In the genomic region with DNA sequence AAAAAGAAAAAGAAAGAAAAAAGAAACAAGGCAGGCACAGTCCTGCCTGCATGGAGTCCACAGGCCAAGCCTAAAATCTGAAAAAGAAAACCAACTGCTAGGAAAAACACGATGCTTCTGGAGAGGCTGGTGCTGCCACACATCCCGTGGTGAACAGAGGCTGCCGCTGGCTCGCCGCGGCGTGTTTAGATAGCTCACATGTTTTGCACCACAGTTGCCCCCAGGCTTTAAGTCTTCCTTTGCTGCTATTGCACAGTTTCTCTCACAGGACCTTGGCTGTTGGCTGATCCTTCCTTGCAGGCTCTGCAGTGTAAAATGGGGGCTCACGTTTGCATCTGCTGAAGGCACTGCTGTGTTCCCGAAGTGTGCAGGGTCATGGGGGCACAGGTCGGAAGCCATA, we compare ENCODE assay signal across 32 cellular contexts. TPM values are rescaled to one million over a fixed set of nuclear protein-coding genes. Genes with fewer than 3 reads are reported as not detected.
DNase-seq lines count a peak whose midpoint lies in the region; ATAC-seq and TF ChIP-seq lines count a peak whose summit lies in the region.
"Had no signal": no experiment of that assay in that cellular context is flagged by ENCODE, and none has a peak within 500 bp of the region (broad histone marks: within the 10 kb centered on the region; RNA-seq: fewer than 3 reads in every experiment).

No MANE protein-coding gene starts in this region.

- H3K4me1 ChIP-seq in mammary epithelial cell (ENCODE audit: insufficient read depth, low read length) (no peaks in the 10 kb centered on the region), left lung (peaks cover 0 to 12% of the 10 kb centered on the region in 2 donors), BE2C (no peaks in the 10 kb centered on the region)
- H3K4me1 ChIP-seq: adrenal gland, breast epithelium, gastrocnemius medialis, left ventricle myocardium inferior had no signal

- 63% methylated on average over 10 of the region's 10 CpGs for WGBS in mammary epithelial cell (ENCODE audit: low coverage, missing lambda C conversion rate)

- no peak overlapping the region for H3K9ac ChIP-seq in mammary epithelial cell (ENCODE audit: insufficient read depth, low read length)

- no peak overlapping the region for H2AFZ ChIP-seq in mammary epithelial cell (ENCODE audit: low read depth, low read length)

- H3K27me3 ChIP-seq in mammary epithelial cell (ENCODE audit: insufficient read depth, low read length) (no peaks in the 10 kb centered on the region), left lung (no peaks in the 10 kb centered on the region), BE2C (no peaks in the 10 kb centered on the region)
- H3K27me3 ChIP-seq: adrenal gland, ovary had no signal

- POLR2A ChIA-PET in MCF 10A (lab: Yijun Ruan, JAX) = interaction anchor here (0.8 to 1.2 kb wide), 2 partner anchors 10 to 16 kb away, joined by 3 read pairs; no protein-coding TSS in a partner anchor

- H3K27ac ChIP-seq in mammary epithelial cell (ENCODE audit: insufficient read depth, low read depth, low read length) (no peak overlapping the region), coronary artery (no peak overlapping the region), left lung (no peak overlapping the region)
- H3K27ac ChIP-seq: adrenal gland, breast epithelium, gastrocnemius medialis, left ventricle myocardium inferior, ovary, VCaP had no signal

- in situ Hi-C loops in mammary epithelial cell (cut with MboI; ENCODE audit: low sequenced_read_pairs in 2 of 2) = no loop called here

- CTCF ChIA-PET in mammary epithelial cell (lab: Charles Lee; ENCODE audit: low non-redundant PET) (interaction anchor here (0.5 to 0.6 kb wide), 2 partner anchors 102 to 731 kb away, joined by 3 read pairs; no protein-coding TSS in a partner anchor), MCF 10A (lab: Yijun Ruan, JAX) (no interaction called here)

- no peaks in the 10 kb centered on the region for H3K36me3 Mint-ChIP-seq in MCF 10A (ENCODE audit: insufficient read depth, unreplicated experiment)
- H3K36me3 Mint-ChIP-seq: CD4-positive, CD25-positive, alpha-beta regulatory T cell; naive thymus-derived CD4-positive, alpha-beta T cell; stimulated activated memory B cell treated with anti-CD40 and anti-IgM and Interleukin-4, amounts not matched to agents 10 μg/mL and 1 μg/mL and 100 μg/mL, for 72 hours had no signal

- H3K9me3 ChIP-seq in mammary epithelial cell (replicated peaks; ENCODE audit: insufficient read depth, low read length) (no peaks in the 10 kb centered on the region), left lung (no peaks in the 10 kb centered on the region), BE2C (no peaks in the 10 kb centered on the region)
- H3K9me3 ChIP-seq: adrenal gland, breast epithelium, gastrocnemius medialis, left ventricle myocardium inferior, ovary had no signal

- H3K79me2 ChIP-seq in mammary epithelial cell (ENCODE audit: insufficient read depth, low read length) = no peaks in the 10 kb centered on the region

- BruUV-seq in mammary epithelial cell (replicated peaks; lab: Mats Ljungman, UMichigan) (no TSS peak), MCF 10A (replicated peaks; lab: Mats Ljungman, UMichigan) (no TSS peak)

- H3K4me3 Mint-ChIP-seq in MCF 10A (ENCODE audit: unreplicated experiment) = no peak overlapping the region
- H3K4me3 Mint-ChIP-seq: CD4-positive, CD25-positive, alpha-beta regulatory T cell; GM23338; HFFc6; naive thymus-derived CD4-positive, alpha-beta T cell; stimulated activated memory B cell treated with anti-CD40 and anti-IgM and Interleukin-4, amounts not matched to agents 10 μg/mL and 1 μg/mL and 100 μg/mL, for 72 hours had no signal

- TF ChIP-seq CTCF in mammary epithelial cell (conservative IDR thresholded peaks at IDR 0.05 in 1 of 2, IDR thresholded peaks at IDR 0.05 in 1 of 2; ENCODE audit: extremely low read depth in 1 of 2, insufficient read depth in 1 of 2, low read depth in 1 of 2, low read length in 2 of 2) = no peak
- no peak for TF ChIP-seq CTCF in MCF 10A (IDR thresholded peaks at IDR 0.05; ENCODE audit: unreplicated experiment)
- no peak for TF ChIP-seq CTCF in coronary artery (IDR thresholded peaks at IDR 0.05)
- TF ChIP-seq CTCF in left lung (IDR thresholded peaks at IDR 0.05) = no peak
- no peak for TF ChIP-seq CTCF in BE2C (IDR thresholded peaks at IDR 0.05; ENCODE audit: low read depth, low read length)

- H3K4me3 ChIP-seq in mammary epithelial cell (replicated peaks in 1 of 3; ENCODE audit: insufficient read depth in 1 of 3, low read depth in 2 of 3, low read length in 3 of 3) = no peak overlapping the region
- no peak overlapping the region for H3K4me3 ChIP-seq in coronary artery
- no peak overlapping the region for H3K4me3 ChIP-seq in left lung
- no peak overlapping the region for H3K4me3 ChIP-seq in BE2C (ENCODE audit: low read depth, low read length)
- H3K4me3 ChIP-seq: adrenal gland, breast epithelium, gastrocnemius medialis, GM23338, left ventricle myocardium inferior, ovary had no signal

- dilution Hi-C loops in mammary epithelial cell (cut with HindIII; ENCODE audit: low sequenced_read_pairs) = no loop called here

- intact Hi-C loops in mammary epithelial cell (cut with micrococcal nuclease) = no loop called here
- intact Hi-C loops in MCF 10A (cut with micrococcal nuclease) = no loop called here
- intact Hi-C loops in left lung (cut with DNase I) = no loop called here

- no peak for ATAC-seq in left lung
- ATAC-seq: gastrocnemius medialis; GM23338; naive thymus-derived CD4-positive, alpha-beta T cell; right cardiac atrium; Right ventricle myocardium inferior; stimulated activated memory B cell treated with anti-CD40 and anti-IgM and Interleukin-4, amounts not matched to agents 10 μg/mL and 1 μg/mL and 100 μg/mL, for 72 hours had no signal

- H3K27ac Mint-ChIP-seq in MCF 10A (ENCODE audit: low read depth, unreplicated experiment) = no peak overlapping the region
- H3K27ac Mint-ChIP-seq: CD4-positive, CD25-positive, alpha-beta regulatory T cell; GM23338; HFFc6; naive thymus-derived CD4-positive, alpha-beta T cell; stimulated activated memory B cell treated with anti-CD40 and anti-IgM and Interleukin-4, amounts not matched to agents 10 μg/mL and 1 μg/mL and 100 μg/mL, for 72 hours had no signal

- H3K4me2 ChIP-seq in mammary epithelial cell (ENCODE audit: insufficient read depth, low read depth, low read length) = no peak overlapping the region
- H3K4me2 ChIP-seq: GM23338 had no signal

- H3K4me1 Mint-ChIP-seq in MCF 10A (ENCODE audit: insufficient read depth, unreplicated experiment) = no peaks in the 10 kb centered on the region

- H4K20me1 ChIP-seq in mammary epithelial cell (ENCODE audit: insufficient read depth, low read length) = no peaks in the 10 kb centered on the region

- no peaks in the 10 kb centered on the region for H3K9me3 Mint-ChIP-seq in MCF 10A (ENCODE audit: unreplicated experiment)
- H3K9me3 Mint-ChIP-seq: CD4-positive, CD25-positive, alpha-beta regulatory T cell; GM23338; HFFc6; naive thymus-derived CD4-positive, alpha-beta T cell; stimulated activated memory B cell treated with anti-CD40 and anti-IgM and Interleukin-4, amounts not matched to agents 10 μg/mL and 1 μg/mL and 100 μg/mL, for 72 hours had no signal

- peak; percentile 24 for DNase-seq in mammary epithelial cell
- no peak for DNase-seq in MCF 10A (ENCODE audit: unreplicated experiment)
- peak; percentile 36 for DNase-seq in coronary artery (ENCODE audit: low spot score)
- peak; percentile 45 for DNase-seq in mesenteric fat pad (ENCODE audit: low spot score)
- DNase-seq in left lung = no peak
- DNase-seq in NCI-H510A (lab: John Stamatoyannopoulos, UW) = no peak
- DNase-seq in BE2C = no peak
- DNase-seq in stimulated activated CD8-positive, alpha-beta memory T cell treated with anti-CD3 and anti-CD28 coated beads, Interleukin-4, amount 100 ng/mL, for 48 hours = no peak
- DNase-seq: 8988T; activated CD4-positive, alpha-beta T cell treated with anti-CD3 and anti-CD28 coated beads for 48 hours; activated T-cell treated with anti-CD3 and anti-CD28 coated beads, Interleukin-2, amount 50 U/mL, for 1 hour; adrenal gland; CD4-positive, CD25-positive, alpha-beta regulatory T cell; effector CD8-positive, alpha-beta T cell; gastrocnemius medialis; HFFc6; left ventricle myocardium inferior; midbrain; naive thymus-derived CD4-positive, alpha-beta T cell; NCI-H1694; ovary; right cardiac atrium; stimulated activated CD4-positive, alpha-beta T cell treated with anti-CD3 and anti-CD28 coated beads, Interleukin-12 subunit alpha, Interleukin-12 subunit beta, amount 100 ng/mL, for 4 hours; stimulated activated CD4-positive, alpha-beta T cell treated with anti-CD3 and anti-CD28 coated beads, Interleukin-4, amount 100 ng/mL, for 24 hours; substantia nigra had no signal

- H3K36me3 ChIP-seq in mammary epithelial cell (ENCODE audit: insufficient read depth, low read length) (no peaks in the 10 kb centered on the region), left lung (no peaks in the 10 kb centered on the region), BE2C (no peaks in the 10 kb centered on the region)
- H3K36me3 ChIP-seq: adrenal gland, breast epithelium, gastrocnemius medialis, left ventricle myocardium inferior, ovary had no signal

- peaks cover 3% of the 10 kb centered on the region for H3K27me3 Mint-ChIP-seq in MCF 10A (ENCODE audit: insufficient read depth, unreplicated experiment)

RNA-seq across cellular contexts. Expression of gene SLC6A4, which starts 8.6 kb away (rescaled TPM):
- not detected for total RNA-seq in mammary epithelial cell
- polyA plus RNA-seq in mammary epithelial cell = not detected
- not detected for polyA minus RNA-seq in mammary epithelial cell
- total RNA-seq in MCF 10A (2022) = not detected in 2 replicates
- not detected for total RNA-seq in mesenteric fat pad
- 10 to 100 TPM; 51.1 to 52.3 TPM for total RNA-seq in left lung
- 0.28 TPM for polyA plus RNA-seq in BE2C (2012; ENCODE audit: insufficient read depth, insufficient read length, low read depth)
- total RNA-seq: Daoy, HFFc6, NCI-H460 had no signal

Comparison
In these comparisons a context has a peak if more than half of its experiments do, and no peak if none do; other contexts are left out.
1. DNase-seq: peak in mammary epithelial cell (single experiment), coronary artery (single experiment) and mesenteric fat pad (single experiment); none in MCF 10A (single experiment), left lung (0 of 2), NCI-H510A (single experiment), BE2C (single experiment) and stimulated activated CD8-positive, alpha-beta memory T cell treated with anti-CD3 and anti-CD28 coated beads, Interleukin-4, amount 100 ng/mL, for 48 hours (single experiment).
2. RNA of gene SLC6A4, which starts 8.6 kb away (total RNA-seq): 51.1 to 52.3 TPM in left lung; not detected in mammary epithelial cell, not detected in MCF 10A and not detected in mesenteric fat pad (single experiment); every median in the first group is over 10 times any median in the second.